ENCODE assay signal across 13 cellular contexts in genomic region chr1:246110343-246111219, GRCh38.
DNase-seq lines count a peak whose midpoint lies in the region; FAIRE-seq and TF ChIP-seq lines count a peak whose summit lies in the region.
"Had no signal": no experiment of that assay in that cellular context is flagged by ENCODE, and none has a peak within 500 bp of the region (broad histone marks: within the 10 kb centered on the region; RNA-seq: fewer than 3 reads in every experiment).

No MANE protein-coding gene starts in this region.

- WGBS in H9 (ENCODE audit: extremely low coverage, insufficient read length, low lambda C conversion rate): no CpG with 5 or more reads among the region's 13 CpGs

- no peaks in the 10 kb centered on the region for H3K9me3 Mint-ChIP-seq in H9
- H3K9me3 Mint-ChIP-seq: natural killer cell treated with Interleukin-12 subunit alpha and Interleukin-12 subunit beta and Interleukin-15 and Interleukin-18, amount 100 ng/mL, for 72 hours; stimulated activated effector memory CD8-positive, alpha-beta T cell treated with anti-CD3 and anti-CD28 coated beads, Interleukin-12 subunit alpha, Interleukin-12 subunit beta, amount 100 ng/mL, for 72 hours had no signal

- no peak overlapping the region for H4K8ac ChIP-seq in H9 (replicated peaks; ENCODE audit: insufficient read length, low read depth, low read length)

- H3K36me3 Mint-ChIP-seq in H9 (ENCODE audit: insufficient read depth in 1 of 3, low read depth in 3 of 3): no peaks in the 10 kb centered on the region
- H3K36me3 Mint-ChIP-seq: natural killer cell treated with Interleukin-12 subunit alpha and Interleukin-12 subunit beta and Interleukin-15 and Interleukin-18, amount 100 ng/mL, for 72 hours; stimulated activated effector memory CD8-positive, alpha-beta T cell treated with anti-CD3 and anti-CD28 coated beads, Interleukin-12 subunit alpha, Interleukin-12 subunit beta, amount 100 ng/mL, for 72 hours had no signal

- no peak overlapping the region for H2BK12ac ChIP-seq in H9 (ENCODE audit: insufficient read length, low read depth, low read length)

- no peaks in the 10 kb centered on the region for H3K79me2 ChIP-seq in H9 (ENCODE audit: insufficient read depth, low read length)

- TF ChIP-seq POLR2A in GM12891 (IDR thresholded peaks at IDR 0.05; ENCODE audit: low read depth, low read length): no peak

- no peak overlapping the region for H3K4me3 ChIP-seq in choroid plexus epithelial cell (ENCODE audit: low read depth, low read length)
- H3K4me3 ChIP-seq: adrenal gland had no signal

- TF ChIP-seq CTCF in H9 (conservative IDR thresholded peaks at IDR 0.05) (no peak), choroid plexus epithelial cell (conservative IDR thresholded peaks at IDR 0.05; ENCODE audit: low read depth, low read length) (no peak)

- no peak overlapping the region for H3T11ph ChIP-seq in H9 (ENCODE audit: low read length)

- H4K5ac ChIP-seq in H9 (ENCODE audit: insufficient read length, low read depth, low read length): no peak overlapping the region

- no peak overlapping the region for H3K9ac ChIP-seq in H9 (ENCODE audit: extremely low read depth, insufficient read length, low read length)

- no peaks in the 10 kb centered on the region for H3K79me1 ChIP-seq in H9 (ENCODE audit: insufficient read depth, low read depth, low read length, poor library complexity, severe bottlenecking)

- peak overlapping the region; percentile 44 to 91 (median 91); a peak in 5 of 7 replicates for H3K27ac Mint-ChIP-seq in H9
- H3K27ac Mint-ChIP-seq: natural killer cell treated with Interleukin-12 subunit alpha and Interleukin-12 subunit beta and Interleukin-15 and Interleukin-18, amount 100 ng/mL, for 72 hours; stimulated activated effector memory CD8-positive, alpha-beta T cell treated with anti-CD3 and anti-CD28 coated beads, Interleukin-12 subunit alpha, Interleukin-12 subunit beta, amount 100 ng/mL, for 72 hours had no signal

- FAIRE-seq in GM12891 (lab: Jason Lieb, UNC): no peak

- no peak overlapping the region for H3K18ac ChIP-seq in H9 (ENCODE audit: insufficient read length, low read depth, low read length)

- H2BK5ac ChIP-seq in H9 (ENCODE audit: insufficient read length, low read length): no peak overlapping the region

- no peak overlapping the region for H2AFZ ChIP-seq in H9 (ENCODE audit: low read length)

- no peak overlapping the region for H4K91ac ChIP-seq in H9 (ENCODE audit: insufficient read length, low read depth, low read length)

- no peak overlapping the region for H3K27ac ChIP-seq in H9 (ENCODE audit: insufficient read length, low read depth, low read length)
- H3K27ac ChIP-seq: adrenal gland had no signal

- H3K27me3 Mint-ChIP-seq in H9 (ENCODE audit: low read depth): no peaks in the 10 kb centered on the region
- H3K27me3 Mint-ChIP-seq: natural killer cell treated with Interleukin-12 subunit alpha and Interleukin-12 subunit beta and Interleukin-15 and Interleukin-18, amount 100 ng/mL, for 72 hours had no signal

- no peaks in the 10 kb centered on the region for H3K23me2 ChIP-seq in H9 (ENCODE audit: insufficient read length, low read depth, low read length, poor library complexity, severe bottlenecking)

- no peak overlapping the region for H2BK15ac ChIP-seq in H9 (ENCODE audit: low read depth, low read length)

- no peak overlapping the region for H3K23ac ChIP-seq in H9 (ENCODE audit: insufficient read length, low read depth, low read length)

- H3K14ac ChIP-seq in H9 (ENCODE audit: insufficient read depth, low read length): no peak overlapping the region; the same call in 1 of the 2 replicates

- no peak overlapping the region for H3K4ac ChIP-seq in H9 (ENCODE audit: low read depth, low read length)

- no peak overlapping the region for H3K4me2 ChIP-seq in H9 (ENCODE audit: insufficient read depth, insufficient read length, low read length)

- peaks cover 46% of the 10 kb centered on the region in 2 experiments for H3K4me1 Mint-ChIP-seq in H9
- H3K4me1 Mint-ChIP-seq: stimulated activated effector memory CD8-positive, alpha-beta T cell treated with anti-CD3 and anti-CD28 coated beads, Interleukin-12 subunit alpha, Interleukin-12 subunit beta, amount 100 ng/mL, for 72 hours had no signal

- H2BK20ac ChIP-seq in H9 (ENCODE audit: low read depth, low read length, poor library complexity, severe bottlenecking): no peak overlapping the region

- H3K56ac ChIP-seq in H9 (ENCODE audit: insufficient read length, low read depth, low read length): no peak overlapping the region

- H2BK120ac ChIP-seq in H9 (ENCODE audit: low read depth, low read length, poor library complexity, severe bottlenecking): no peak overlapping the region

- H4K20me1 ChIP-seq in H9 (ENCODE audit: control insufficient read depth, insufficient read depth, insufficient read length): no peaks in the 10 kb centered on the region

- no peaks in the 10 kb centered on the region for H3K27me3 ChIP-seq in H9 (ENCODE audit: insufficient read depth, low read length)
- H3K27me3 ChIP-seq: adrenal gland had no signal

- no peaks in the 10 kb centered on the region for H3K9me3 ChIP-seq in H9 (ENCODE audit: control insufficient read depth, low read depth, low read length)
- H3K9me3 ChIP-seq: adrenal gland had no signal

- H3K4me3 Mint-ChIP-seq in H9: no peak overlapping the region
- H3K4me3 Mint-ChIP-seq: natural killer cell treated with Interleukin-12 subunit alpha and Interleukin-12 subunit beta and Interleukin-15 and Interleukin-18, amount 100 ng/mL, for 72 hours; stimulated activated effector memory CD8-positive, alpha-beta T cell treated with anti-CD3 and anti-CD28 coated beads, Interleukin-12 subunit alpha, Interleukin-12 subunit beta, amount 100 ng/mL, for 72 hours had no signal

- DNase-seq in H9 (no peak), NCI-H345 (lab: John Stamatoyannopoulos, UW) (peak; percentile 83), choroid plexus epithelial cell (ENCODE audit: low read depth) (peak; percentile 89), non-pigmented ciliary epithelial cell (ENCODE audit: low read depth) (peak; percentile 60), GM12891 (ENCODE audit: insufficient read length, low spot score) (no peak), NCI-H2196 (lab: John Stamatoyannopoulos, UW; ENCODE audit: unreplicated experiment) (no peak), foreskin melanocyte (no peak)
- DNase-seq in activated T-cell treated with anti-CD3 and anti-CD28 coated beads, Interleukin-2, amount 50 U/mL, for 1 hour: no peak
- DNase-seq: adrenal gland, Calu3, MM.1S had no signal

- H2AK5ac ChIP-seq in H9 (ENCODE audit: insufficient read length, low read length): no peak overlapping the region

- H3K4me1 ChIP-seq in H9 (ENCODE audit: insufficient read depth, low read length): no peaks in the 10 kb centered on the region
- H3K4me1 ChIP-seq: adrenal gland had no signal

TF ChIP-seq in GM12891, 5 proteins besides CTCF, POLR2A, EP300 and RAD21:
- TF ChIP-seq SPI1 (IDR thresholded peaks at IDR 0.05; ENCODE audit: low read depth, low read length) (no peak), POU2F2 (IDR thresholded peaks at IDR 0.05; ENCODE audit: low read depth, low read length) (no peak), PAX5 (IDR thresholded peaks at IDR 0.05; ENCODE audit: insufficient read depth, low read length, severe bottlenecking) (no peak), POLR2AphosphoS5 (IDR thresholded peaks at IDR 0.05; ENCODE audit: low read depth, low read length) (no peak), TAF1 (IDR thresholded peaks at IDR 0.05; ENCODE audit: low read depth, low read length) (no peak)

Comparison
In these comparisons a context has a peak if more than half of its experiments do, and no peak if none do; other contexts are left out.
1. DNase-seq: peak in NCI-H345 (single experiment), choroid plexus epithelial cell (single experiment) and non-pigmented ciliary epithelial cell (single experiment); none in H9 (single experiment), GM12891 (single experiment), activated T-cell treated with anti-CD3 and anti-CD28 coated beads, Interleukin-2, amount 50 U/mL, for 1 hour (single experiment), NCI-H2196 (single experiment) and foreskin melanocyte (single experiment).